In the genomic region with DNA sequence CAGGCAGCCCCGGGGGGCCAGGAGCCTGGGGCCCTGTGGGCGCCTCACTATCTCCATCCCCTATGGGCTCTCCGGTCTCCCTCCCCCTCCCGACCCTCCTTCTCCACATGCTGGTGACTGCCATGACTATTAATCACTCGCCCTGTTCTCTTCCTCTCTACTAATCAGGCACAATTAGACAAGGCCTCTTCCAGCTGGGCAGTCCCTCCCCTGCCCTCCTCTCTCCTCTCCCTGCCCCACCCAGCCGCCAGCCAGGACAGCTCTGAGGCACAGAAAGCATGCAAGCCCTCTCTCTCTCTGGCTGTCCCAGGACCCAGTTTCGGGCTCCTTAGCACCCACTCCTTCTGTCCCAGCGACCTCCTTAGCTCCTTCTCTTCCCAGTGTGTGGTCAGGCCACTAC, we compare ENCODE assay signal across 24 cellular contexts. TPM values are rescaled to one million over a fixed set of nuclear protein-coding genes. Genes with fewer than 3 reads are reported as not detected.
A peak's percentile ranks its signal among the peaks of the same experiment; 100 is the strongest.
DNase-seq lines count a peak whose midpoint lies in the region; ATAC-seq and TF ChIP-seq lines count a peak whose summit lies in the region.
"Had no signal": no experiment of that assay in that cellular context is flagged by ENCODE, and none has a peak within 500 bp of the region (broad histone marks: within the 10 kb centered on the region; RNA-seq: fewer than 3 reads in every experiment).

No MANE protein-coding gene starts in this region.

- intact Hi-C loops in ascending aorta (cut with DNase I) = no loop called here

- H3K4me3 ChIP-seq in CD8-positive, alpha-beta memory T cell (ENCODE audit: low read length) = no peak overlapping the region
- no peak overlapping the region for H3K4me3 ChIP-seq in ascending aorta
- H3K4me3 ChIP-seq: colonic mucosa, GM12878, mucosa of descending colon, psoas muscle, spleen, stomach, transverse colon had no signal

- peaks cover 67 to 88% of the 10 kb centered on the region in 2 donors for H3K27me3 Mint-ChIP-seq in CD8-positive, alpha-beta memory T cell
- H3K27me3 Mint-ChIP-seq in glutamatergic neuron (ENCODE audit: unreplicated experiment) = peaks cover 13% of the 10 kb centered on the region

- no peak for DNase-seq in CD8-positive, alpha-beta memory T cell
- DNase-seq in NCI-H69 (lab: John Stamatoyannopoulos, UW) (peak; percentile 36), glutamatergic neuron (no peak), ascending aorta (ENCODE audit: low spot score in 2 of 2) (no peak), foreskin melanocyte (no peak)
- DNase-seq: activated CD8-positive, alpha-beta memory T cell treated with anti-CD3 and anti-CD28 coated beads, Interleukin-2, amount 50 U/mL, for 48 hours; activated effector memory CD4-positive, alpha-beta T cell treated with Interleukin-2 at 50 U/mL for 16 hours; brain microvascular endothelial cell; CD4-positive, alpha-beta T cell; colonic mucosa; DMS153; head of caudate nucleus; NCI-H146; NCI-H2171; psoas muscle; spleen; stomach; T-cell; transverse colon had no signal

- peaks cover 0 to 4% (median 0%) of the 10 kb centered on the region in 3 donors for H3K36me3 Mint-ChIP-seq in CD8-positive, alpha-beta memory T cell
- no peaks in the 10 kb centered on the region for H3K36me3 Mint-ChIP-seq in glutamatergic neuron (ENCODE audit: unreplicated experiment)
- H3K36me3 Mint-ChIP-seq: T-cell had no signal

- H3K9me3 Mint-ChIP-seq in CD8-positive, alpha-beta memory T cell = peaks cover 0 to 2% (median 0%) of the 10 kb centered on the region in 5 donors
- peaks cover 2% of the 10 kb centered on the region for H3K9me3 Mint-ChIP-seq in glutamatergic neuron (ENCODE audit: unreplicated experiment)
- H3K9me3 Mint-ChIP-seq: CD4-positive, alpha-beta T cell; T-cell had no signal

- POLR2A ChIA-PET in CD8-positive, alpha-beta memory T cell (lab: Charles Lee) = no interaction called here

- H3K4me1 ChIP-seq in CD8-positive, alpha-beta memory T cell (ENCODE audit: insufficient read depth, low read length) = peaks cover 4% of the 10 kb centered on the region
- peaks cover 4 to 14% of the 10 kb centered on the region in 2 donors for H3K4me1 ChIP-seq in ascending aorta
- H3K4me1 ChIP-seq: colonic mucosa, psoas muscle had no signal

- peaks cover 9 to 17% (median 14%) of the 10 kb centered on the region in 3 donors for H3K4me1 Mint-ChIP-seq in CD8-positive, alpha-beta memory T cell
- peaks cover 50% of the 10 kb centered on the region for H3K4me1 Mint-ChIP-seq in glutamatergic neuron (ENCODE audit: low read depth, unreplicated experiment)

- no peak for ATAC-seq in HG02623 (IDR thresholded peaks at IDR 0.05; ENCODE audit: unreplicated experiment)
- ATAC-seq: GM12878, mucosa of descending colon, T-cell had no signal

- H3K27ac ChIP-seq in CD8-positive, alpha-beta memory T cell (ENCODE audit: low read depth, low read length) = peak overlapping the region; percentile 16
- no peak overlapping the region for H3K27ac ChIP-seq in ascending aorta
- H3K27ac ChIP-seq: brain microvascular endothelial cell, colonic mucosa, spleen, stomach, VCaP had no signal

- TF ChIP-seq CTCF in glutamatergic neuron (IDR thresholded peaks at IDR 0.05; ENCODE audit: partially characterized antibody, unreplicated experiment) = no peak
- no peak for TF ChIP-seq CTCF in ascending aorta (IDR thresholded peaks at IDR 0.05)

- H3K27ac Mint-ChIP-seq in CD8-positive, alpha-beta memory T cell = peak overlapping the region in 1 of 8 donors; percentile 45
- peak overlapping the region; percentile 28 for H3K27ac Mint-ChIP-seq in glutamatergic neuron (ENCODE audit: unreplicated experiment)
- H3K27ac Mint-ChIP-seq: CD4-positive, alpha-beta T cell; T-cell had no signal

- no peaks in the 10 kb centered on the region for H3K9me3 ChIP-seq in CD8-positive, alpha-beta memory T cell (ENCODE audit: low read length)
- H3K9me3 ChIP-seq in ascending aorta = no peaks in the 10 kb centered on the region
- H3K9me3 ChIP-seq: colonic mucosa, mucosa of descending colon, psoas muscle, spleen, stomach, transverse colon had no signal

- CTCF ChIA-PET in CD8-positive, alpha-beta memory T cell (lab: Charles Lee) = interaction anchor here (1.0 to 4.8 kb wide), 4 partner anchors 11 to 25 kb away, joined by 3 to 37 read pairs (median 4); a partner anchor contains a TSS

- peaks cover 21% of the 10 kb centered on the region for H3K27me3 ChIP-seq in CD8-positive, alpha-beta memory T cell (ENCODE audit: insufficient read depth, low read length, poor library complexity, severe bottlenecking)
- no peaks in the 10 kb centered on the region for H3K27me3 ChIP-seq in ascending aorta

- H3K36me3 ChIP-seq in CD8-positive, alpha-beta memory T cell (ENCODE audit: insufficient read depth, low read length) = no peaks in the 10 kb centered on the region
- no peaks in the 10 kb centered on the region for H3K36me3 ChIP-seq in ascending aorta
- H3K36me3 ChIP-seq: brain microvascular endothelial cell, colonic mucosa, spleen, stomach, transverse colon had no signal

- H3K4me3 Mint-ChIP-seq in CD8-positive, alpha-beta memory T cell = no peak overlapping the region
- H3K4me3 Mint-ChIP-seq in glutamatergic neuron (ENCODE audit: unreplicated experiment) = no peak overlapping the region
- H3K4me3 Mint-ChIP-seq: CD4-positive, alpha-beta T cell; T-cell had no signal

RNA-seq across cellular contexts. Expression of a gene that starts 5.8 kb away (rescaled TPM):
- total RNA-seq in CD8-positive, alpha-beta memory T cell = not detected
- not detected for polyA plus RNA-seq in CD8-positive, alpha-beta memory T cell
- total RNA-seq in glutamatergic neuron (ENCODE audit: unreplicated experiment) (5.4 TPM), ascending aorta (not detected)
- total RNA-seq: GM12878, transverse colon had no signal
- polyA plus RNA-seq: AG04450, stomach had no signal

RNA-seq across cellular contexts. Expression of a gene that starts 21.4 kb away (rescaled TPM):
- total RNA-seq in CD8-positive, alpha-beta memory T cell = 10 to 100 TPM; 36.9 to 37.1 TPM
- 32.5 TPM for polyA plus RNA-seq in CD8-positive, alpha-beta memory T cell
- 23.2 TPM for total RNA-seq in glutamatergic neuron (ENCODE audit: unreplicated experiment)
- total RNA-seq in ascending aorta = 11.4 TPM

RNA-seq across cellular contexts. Expression of a gene that starts 23.5 kb away (rescaled TPM):
- total RNA-seq in CD8-positive, alpha-beta memory T cell = 10 to 100 TPM; 32.9 to 36.5 TPM
- 8.7 TPM for polyA plus RNA-seq in CD8-positive, alpha-beta memory T cell
- total RNA-seq in glutamatergic neuron (ENCODE audit: unreplicated experiment) (31.1 TPM), ascending aorta (249 TPM)

RNA-seq across cellular contexts. Expression of a gene that starts 23.7 kb away (rescaled TPM):
- total RNA-seq in CD8-positive, alpha-beta memory T cell = 1 to 10 TPM; 5.2 to 6.0 TPM
- polyA plus RNA-seq in CD8-positive, alpha-beta memory T cell = not detected
- total RNA-seq in glutamatergic neuron (ENCODE audit: unreplicated experiment) (40.9 TPM), ascending aorta (6.0 TPM)

RNA-seq across cellular contexts. Expression of a gene that starts 51.3 kb away (rescaled TPM):
- under 1 TPM; 0.48 to 0.69 TPM for total RNA-seq in CD8-positive, alpha-beta memory T cell
- not detected for polyA plus RNA-seq in CD8-positive, alpha-beta memory T cell
- 47.9 TPM for total RNA-seq in glutamatergic neuron (ENCODE audit: unreplicated experiment)
- 151 TPM for total RNA-seq in ascending aorta
